31 cellular contexts compared by ENCODE assay signal in the genomic region with DNA sequence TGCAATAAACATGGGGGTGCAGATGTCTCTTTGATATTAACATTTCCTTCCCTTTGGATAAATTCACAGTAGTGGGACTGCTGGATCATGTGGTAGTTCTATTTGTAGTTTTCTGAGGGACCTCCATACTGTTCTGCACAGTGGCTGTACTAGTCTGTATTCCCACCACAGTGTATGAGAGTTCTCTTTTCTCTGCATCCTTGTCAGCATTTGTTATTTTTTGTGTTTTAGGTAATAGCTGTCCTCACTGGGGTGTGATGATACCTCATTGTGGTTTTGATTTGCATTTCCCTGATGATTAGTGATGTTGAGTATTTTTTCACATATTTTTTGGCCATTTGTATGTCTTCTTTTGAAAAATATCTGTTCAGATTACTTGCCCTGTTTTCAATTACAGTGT.
"Had no signal": no experiment of that assay in that cellular context is flagged by ENCODE, and none has a peak within 500 bp of the region (broad histone marks: within the 10 kb centered on the region; RNA-seq: fewer than 3 reads in every experiment).

No MANE protein-coding gene starts in this region.

- H3K27ac ChIP-seq: esophagus squamous epithelium, foreskin keratinocyte, gastroesophageal sphincter, heart left ventricle, hepatocyte, neural progenitor cell, parathyroid adenoma, prostate gland, right atrium auricular region, testis, tibial artery had no signal

- ATAC-seq: effector memory CD8-positive, alpha-beta T cell; foreskin keratinocyte; gastroesophageal sphincter; heart left ventricle; left lobe of liver; mucosa of descending colon; naive thymus-derived CD4-positive, alpha-beta T cell; sciatic nerve; stimulated activated naive CD8-positive, alpha-beta T cell treated with anti-CD3 and anti-CD28 coated beads, Interleukin-15, Interleukin-2, amounts not matched to agents 100 U/mL and 50 U/mL, for 24 hours had no signal

- H3K4me3 ChIP-seq: esophagus squamous epithelium, gastroesophageal sphincter, heart left ventricle, hepatocyte, lung, mucosa of descending colon, neural progenitor cell, prostate gland, right atrium auricular region, smooth muscle cell, testis, tibial artery had no signal

- H3K79me2 ChIP-seq: hepatocyte, parathyroid adenoma had no signal

- H3K36me3 Mint-ChIP-seq: naive thymus-derived CD4-positive, alpha-beta T cell; neural progenitor cell; type B pancreatic cell had no signal

- DNase-seq: dermis blood vessel endothelial cell; effector memory CD8-positive, alpha-beta T cell; erythroblast; esophagus squamous epithelium; foreskin keratinocyte; heart left ventricle; kidney; mesenchymal stem cell; mucosa of descending colon; naive thymus-derived CD4-positive, alpha-beta T cell; stimulated activated CD4-positive, alpha-beta T cell treated with anti-CD3 and anti-CD28 coated beads, Interleukin-12 subunit alpha, Interleukin-12 subunit beta, amount 100 ng/mL, for 4 hours; stimulated activated CD4-positive, alpha-beta T cell treated with anti-CD3 and anti-CD28 coated beads, Interleukin-1b, Interleukin-23, amount 100 ng/mL, for 48 hours; stimulated activated CD4-positive, alpha-beta T cell treated with anti-CD3 and anti-CD28 coated beads, Interleukin-4, amount 100 ng/mL, for 1 hour; stimulated activated CD8-positive, alpha-beta memory T cell treated with anti-CD3 and anti-CD28 coated beads, Interleukin-4, amount 100 ng/mL, for 48 hours; stimulated activated naive CD8-positive, alpha-beta T cell treated with anti-CD3 and anti-CD28 coated beads, Interleukin-15, Interleukin-2, amounts not matched to agents 100 U/mL and 50 U/mL, for 24 hours; substantia nigra; testis; tibial artery had no signal

- H3K27me3 Mint-ChIP-seq: effector memory CD8-positive, alpha-beta T cell; naive thymus-derived CD4-positive, alpha-beta T cell had no signal

- H3K27me3 ChIP-seq: esophagus squamous epithelium, foreskin keratinocyte, gastroesophageal sphincter, heart left ventricle, hepatocyte, neural progenitor cell, right atrium auricular region, testis, tibial artery had no signal

- H3K9me3 ChIP-seq: esophagus squamous epithelium, gastroesophageal sphincter, mucosa of descending colon, prostate gland, right atrium auricular region, testis, tibial artery had no signal

- H3K27ac Mint-ChIP-seq: effector memory CD8-positive, alpha-beta T cell; mesothelial cell of epicardium; naive thymus-derived CD4-positive, alpha-beta T cell; nephron; neural progenitor cell; type B pancreatic cell had no signal

- H2AFZ ChIP-seq: hepatocyte, neural progenitor cell, parathyroid adenoma had no signal

- H3K4me3 Mint-ChIP-seq: effector memory CD8-positive, alpha-beta T cell; mesothelial cell of epicardium; naive thymus-derived CD4-positive, alpha-beta T cell; nephron; neural progenitor cell; type B pancreatic cell had no signal

- H3K9ac ChIP-seq: neural progenitor cell, parathyroid adenoma had no signal

- H3K36me3 ChIP-seq: esophagus squamous epithelium, gastroesophageal sphincter, heart left ventricle, neural progenitor cell, prostate gland, right atrium auricular region, tibial artery had no signal

- H3K4me1 ChIP-seq: esophagus squamous epithelium, foreskin keratinocyte, gastroesophageal sphincter, parathyroid adenoma, prostate gland, testis, tibial artery had no signal

- H3K4me1 Mint-ChIP-seq: naive thymus-derived CD4-positive, alpha-beta T cell; nephron; neural progenitor cell had no signal

- H3K4me2 ChIP-seq: hepatocyte, neural progenitor cell, smooth muscle cell had no signal
